19 cellular contexts compared by ENCODE assay signal in the genomic region with DNA sequence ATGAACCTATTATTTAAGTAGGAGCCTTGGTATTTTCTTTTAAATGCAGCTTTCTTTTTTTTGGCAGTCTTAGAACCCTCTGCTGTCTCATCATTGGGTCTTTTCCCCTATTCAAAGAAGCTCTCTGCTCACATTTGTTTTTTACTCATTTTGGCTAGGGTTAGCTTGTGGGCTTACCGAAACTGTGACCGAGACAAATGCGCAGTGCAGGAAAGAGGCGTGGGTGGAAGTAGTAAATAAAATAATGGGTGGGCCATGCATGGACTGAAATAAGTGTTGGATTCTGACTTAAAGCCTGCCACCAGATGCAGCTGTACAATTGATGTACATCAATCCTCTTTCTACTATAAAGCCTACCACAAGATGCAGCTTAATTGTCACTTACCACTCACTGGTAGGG.
"Had no signal": no experiment of that assay in that cellular context is flagged by ENCODE, and none has a peak within 500 bp of the region (broad histone marks: within the 10 kb centered on the region; RNA-seq: fewer than 3 reads in every experiment).

No MANE protein-coding gene starts in this region.

- DNase-seq: activated CD8-positive, alpha-beta memory T cell treated with anti-CD3 and anti-CD28 coated beads, Interleukin-2, amount 50 U/mL, for 48 hours; activated effector memory CD4-positive, alpha-beta T cell treated with anti-CD3 and anti-CD28 coated beads, Interleukin-2, amount 50 U/mL, for 16 hours; amniotic stem cell; dorsolateral prefrontal cortex; endodermal cell; heart left ventricle; lower lobe of right lung; nucleus accumbens; posterior cingulate gyrus; retina; stimulated activated CD4-positive, alpha-beta T cell treated with anti-CD3 and anti-CD28 coated beads, Interleukin-4, amount 100 ng/mL, for 4 hours; stimulated activated CD8-positive, alpha-beta memory T cell treated with anti-CD3 and anti-CD28 coated beads, Interleukin-4, amount 100 ng/mL, for 48 hours had no signal

- H3K27ac Mint-ChIP-seq: activated naive CD4-positive, alpha-beta T cell treated with anti-CD3 and anti-CD28 coated beads, Interleukin-2, amount 50 U/mL, for 24 hours; endodermal cell; nephron; stimulated activated naive CD8-positive, alpha-beta T cell treated with anti-CD3 and anti-CD28 coated beads, Interleukin-15, Interleukin-2, amounts not matched to agents 100 ng/mL and 50 ng/mL, for 24 hours; type B pancreatic cell; WTC11 had no signal

- H3K9me3 Mint-ChIP-seq: activated naive CD4-positive, alpha-beta T cell treated with anti-CD3 and anti-CD28 coated beads, Interleukin-2, amount 50 U/mL, for 24 hours; nephron; stimulated activated naive CD8-positive, alpha-beta T cell treated with anti-CD3 and anti-CD28 coated beads, Interleukin-15, Interleukin-2, amounts not matched to agents 100 ng/mL and 50 ng/mL, for 24 hours had no signal

- ATAC-seq: heart left ventricle, lower lobe of right lung, WTC11 had no signal

- H3K27me3 ChIP-seq: dorsolateral prefrontal cortex, heart left ventricle had no signal

- H3K4me3 Mint-ChIP-seq: activated naive CD4-positive, alpha-beta T cell treated with anti-CD3 and anti-CD28 coated beads, Interleukin-2, amount 50 U/mL, for 24 hours; endodermal cell; nephron; stimulated activated naive CD8-positive, alpha-beta T cell treated with anti-CD3 and anti-CD28 coated beads, Interleukin-15, Interleukin-2, amounts not matched to agents 100 ng/mL and 50 ng/mL, for 24 hours; type B pancreatic cell; WTC11 had no signal

- H3K4me3 ChIP-seq: dorsolateral prefrontal cortex, heart left ventricle, lower lobe of right lung had no signal

- H3K4me1 Mint-ChIP-seq: nephron had no signal

- H3K27me3 Mint-ChIP-seq: activated naive CD4-positive, alpha-beta T cell treated with anti-CD3 and anti-CD28 coated beads, Interleukin-2, amount 50 U/mL, for 24 hours; stimulated activated naive CD8-positive, alpha-beta T cell treated with anti-CD3 and anti-CD28 coated beads, Interleukin-15, Interleukin-2, amounts not matched to agents 100 ng/mL and 50 ng/mL, for 24 hours; type B pancreatic cell had no signal

- FAIRE-seq: frontal cortex, TTC549 had no signal

- H3K9me3 ChIP-seq: heart left ventricle, lower lobe of right lung had no signal

- H3K27ac ChIP-seq: dorsolateral prefrontal cortex, lower lobe of right lung had no signal

- H3K36me3 ChIP-seq: lower lobe of right lung had no signal
